In the genomic region with DNA sequence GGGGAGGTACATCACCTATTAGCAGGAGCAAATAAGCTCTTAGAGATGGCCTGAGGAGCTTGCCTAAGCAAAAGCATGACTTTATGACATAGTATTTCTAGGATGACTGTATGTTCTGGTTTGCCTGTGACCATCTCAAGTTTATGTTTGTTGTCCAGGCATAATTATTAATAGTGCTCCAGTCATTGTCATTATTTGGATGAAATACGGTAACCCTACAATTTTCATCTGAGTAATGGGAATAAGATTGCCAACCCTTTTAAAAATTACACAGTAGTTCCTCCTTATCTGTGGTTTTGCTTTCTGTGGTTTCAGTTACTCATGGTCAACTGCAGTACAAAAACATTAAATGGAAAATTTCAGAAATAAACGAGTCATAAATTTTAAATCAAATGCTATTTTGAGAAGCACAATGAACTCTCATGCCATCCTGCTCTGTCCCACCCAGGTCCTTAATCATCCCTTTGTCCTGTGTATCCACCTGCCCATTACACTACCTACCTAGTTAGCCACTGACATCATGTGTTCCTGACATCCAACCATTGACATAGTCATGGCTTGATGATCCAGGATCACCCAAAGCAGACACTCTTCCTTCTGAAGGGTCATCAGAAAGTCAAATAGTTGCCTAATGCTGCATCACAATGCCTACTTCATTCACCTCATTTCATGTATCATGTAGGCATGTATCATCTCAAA, we compare ENCODE assay signal across 9 cellular contexts. TPM values are rescaled to one million over a fixed set of nuclear protein-coding genes. Genes with fewer than 3 reads are reported as not detected.
DNase-seq lines count a peak whose midpoint lies in the region; ATAC-seq and FAIRE-seq lines count a peak whose summit lies in the region.
"Had no signal": no experiment of that assay in that cellular context is flagged by ENCODE, and none has a peak within 500 bp of the region (broad histone marks: within the 10 kb centered on the region; RNA-seq: fewer than 3 reads in every experiment).

No MANE protein-coding gene starts in this region.

- no peak overlapping the region for H3K4me3 Mint-ChIP-seq in activated CD4-positive, alpha-beta T cell treated with anti-CD3 and anti-CD28 coated beads, Interleukin-2, amount 10 ng/mL, durations not matched to agents 24 days and 14 days
- H3K4me3 Mint-ChIP-seq in stimulated activated memory B cell treated with anti-CD40 and anti-IgM and Interleukin-4, amounts not matched to agents 10 μg/mL and 1 μg/mL and 100 μg/mL, for 72 hours: no peak overlapping the region

- H3K36me3 Mint-ChIP-seq in activated CD4-positive, alpha-beta T cell treated with anti-CD3 and anti-CD28 coated beads, Interleukin-2, amount 10 ng/mL, durations not matched to agents 24 days and 14 days (ENCODE audit: low read depth): peaks cover 30% of the 10 kb centered on the region
- peaks cover 17% of the 10 kb centered on the region for H3K36me3 Mint-ChIP-seq in stimulated activated memory B cell treated with anti-CD40 and anti-IgM and Interleukin-4, amounts not matched to agents 10 μg/mL and 1 μg/mL and 100 μg/mL, for 72 hours

- intact Hi-C loops in activated CD4-positive, alpha-beta T cell treated with anti-CD3 and anti-CD28 coated beads, Interleukin-2, amount 10 ng/mL, durations not matched to agents 24 days and 14 days (cut with micrococcal nuclease): loop anchor here (2.0 kb wide), 1 partner anchor 66 kb away; no protein-coding TSS in a partner anchor
- intact Hi-C loops in Right ventricle myocardium inferior (cut with DNase I): no loop called here

- DNase-seq in activated CD4-positive, alpha-beta T cell treated with anti-CD3 and anti-CD28 coated beads, Interleukin-2, amount 10 ng/mL, durations not matched to agents 24 days and 14 days: no peak
- DNase-seq in activated CD4-positive, alpha-beta T cell treated with anti-CD3 and anti-CD28 coated beads for 1 hour: no peak
- DNase-seq in RCC 7860 (ENCODE audit: low spot score): peak; percentile 81
- DNase-seq in stimulated activated CD4-positive, alpha-beta T cell treated with anti-CD3 and anti-CD28 coated beads, Interleukin-4, amount 100 ng/mL, for 24 hours: no peak
- DNase-seq in GM19240 (ENCODE audit: insufficient read length, low spot score): no peak
- DNase-seq in Right ventricle myocardium inferior (ENCODE audit: missing footprints): no peak
- DNase-seq: pancreas had no signal

- peak overlapping the region; percentile 7 for H3K27ac Mint-ChIP-seq in activated CD4-positive, alpha-beta T cell treated with anti-CD3 and anti-CD28 coated beads, Interleukin-2, amount 10 ng/mL, durations not matched to agents 24 days and 14 days
- peak overlapping the region; percentile 6 for H3K27ac Mint-ChIP-seq in stimulated activated memory B cell treated with anti-CD40 and anti-IgM and Interleukin-4, amounts not matched to agents 10 μg/mL and 1 μg/mL and 100 μg/mL, for 72 hours

- peak; percentile 90 for FAIRE-seq in RCC 7860 (lab: Jason Lieb, UNC)
- FAIRE-seq: pancreas had no signal

- peaks cover 54% of the 10 kb centered on the region for H3K9me3 Mint-ChIP-seq in activated CD4-positive, alpha-beta T cell treated with anti-CD3 and anti-CD28 coated beads, Interleukin-2, amount 10 ng/mL, durations not matched to agents 24 days and 14 days
- H3K9me3 Mint-ChIP-seq in stimulated activated memory B cell treated with anti-CD40 and anti-IgM and Interleukin-4, amounts not matched to agents 10 μg/mL and 1 μg/mL and 100 μg/mL, for 72 hours: peaks cover 19% of the 10 kb centered on the region

- ATAC-seq in HG02943 (IDR thresholded peaks at IDR 0.05; ENCODE audit: low read depth, unreplicated experiment): peak; percentile 72
- ATAC-seq in stimulated activated memory B cell treated with anti-CD40 and anti-IgM and Interleukin-4, amounts not matched to agents 10 μg/mL and 1 μg/mL and 100 μg/mL, for 72 hours: peak; percentile 36
- no peak for ATAC-seq in Right ventricle myocardium inferior

- peaks cover 23% of the 10 kb centered on the region for H3K4me1 Mint-ChIP-seq in activated CD4-positive, alpha-beta T cell treated with anti-CD3 and anti-CD28 coated beads, Interleukin-2, amount 10 ng/mL, durations not matched to agents 24 days and 14 days
- peaks cover 6% of the 10 kb centered on the region for H3K4me1 Mint-ChIP-seq in stimulated activated memory B cell treated with anti-CD40 and anti-IgM and Interleukin-4, amounts not matched to agents 10 μg/mL and 1 μg/mL and 100 μg/mL, for 72 hours

- no peaks in the 10 kb centered on the region for H3K27me3 Mint-ChIP-seq in activated CD4-positive, alpha-beta T cell treated with anti-CD3 and anti-CD28 coated beads, Interleukin-2, amount 10 ng/mL, durations not matched to agents 24 days and 14 days
- no peaks in the 10 kb centered on the region for H3K27me3 Mint-ChIP-seq in stimulated activated memory B cell treated with anti-CD40 and anti-IgM and Interleukin-4, amounts not matched to agents 10 μg/mL and 1 μg/mL and 100 μg/mL, for 72 hours

RNA-seq across cellular contexts. Expression of gene TFB1M, which starts 27.0 kb away (rescaled TPM):
- total RNA-seq in activated CD4-positive, alpha-beta T cell treated with anti-CD3 and anti-CD28 coated beads, Interleukin-2, amount 10 ng/mL, durations not matched to agents 24 days and 14 days: 36.8 and 41.4 TPM in 2 replicates
- 17.9 TPM for total RNA-seq in Right ventricle myocardium inferior
